ENCODE assay signal across 1 cellular context in the genomic region with DNA sequence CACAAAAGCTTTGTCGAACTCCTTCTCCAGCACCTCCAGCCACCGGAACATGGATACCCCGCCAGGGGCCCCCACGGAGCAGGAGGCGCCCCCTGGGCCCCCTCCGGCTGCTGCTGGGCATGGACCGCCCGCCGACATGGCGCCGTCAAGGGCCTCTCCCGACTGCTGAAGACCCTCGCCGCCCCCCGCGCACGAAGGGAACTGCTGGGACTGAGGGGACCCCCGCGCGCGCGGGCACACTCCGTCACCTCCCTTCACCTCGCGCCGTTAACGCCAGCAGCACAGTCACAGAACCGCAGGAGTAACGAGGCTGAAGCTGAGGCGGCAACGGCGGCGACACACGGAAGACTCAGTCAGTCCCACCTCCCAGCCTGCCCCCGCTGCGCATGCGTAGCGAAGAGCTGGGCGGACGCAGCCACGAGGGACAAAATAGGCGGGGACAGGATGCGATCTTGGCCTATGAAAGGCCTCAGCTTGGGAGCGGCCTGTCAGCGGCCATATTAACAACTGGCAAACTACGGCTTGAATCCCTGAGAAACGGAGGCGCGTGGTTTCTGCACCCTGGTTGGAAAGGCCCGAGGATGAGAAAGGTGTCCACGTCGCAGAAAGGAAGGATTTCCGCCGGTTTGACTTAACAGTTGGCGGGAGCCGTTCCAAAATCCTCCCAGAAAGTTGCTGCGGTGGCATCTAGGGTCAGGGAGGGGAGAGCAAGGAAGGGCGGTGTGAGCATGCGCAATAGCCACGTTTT.
TF ChIP-seq lines count a peak whose summit lies in the region.

Gene GOPC, minus strand, starts transcription at position 361 of the 748 bp plus-strand sequence. Its CDS starts 223 bp downstream, at position 138.

TF ChIP-seq in HEK293, 187 proteins besides CTCF, POLR2A, EP300 and RAD21 (continued from another document and continues in another):
- TF ChIP-seq ZNF18 (tag by site-specific recombination; IDR thresholded peaks at IDR 0.05), result no peak; the same call in 1 of the 2 replicates
- TF ChIP-seq PRDM4 (tag by site-specific recombination; IDR thresholded peaks at IDR 0.05), result no peak
- no peak for TF ChIP-seq ZNF488 (tag by site-specific recombination; IDR thresholded peaks at IDR 0.05)
- no peak for TF ChIP-seq ZNF555 (tag by site-specific recombination; conservative IDR thresholded peaks at IDR 0.05)
- TF ChIP-seq ZNF776 (tag by site-specific recombination; IDR thresholded peaks at IDR 0.05; ENCODE audit: borderline replicate concordance), result no peak
- no peak for TF ChIP-seq ZNF510 (tag by site-specific recombination; IDR thresholded peaks at IDR 0.05; ENCODE audit: insufficient replicate concordance)
- TF ChIP-seq ZNF792 (tag by site-specific recombination; IDR thresholded peaks at IDR 0.05), result no peak
- peak; percentile 67 for TF ChIP-seq ZBTB8A (tag by site-specific recombination; IDR thresholded peaks at IDR 0.05)
- TF ChIP-seq ZNF248 (tag by site-specific recombination; IDR thresholded peaks at IDR 0.05), result no peak
- no peak for TF ChIP-seq ZNF473 (tag by site-specific recombination; IDR thresholded peaks at IDR 0.05)
- TF ChIP-seq ZNF624 (tag by site-specific recombination; IDR thresholded peaks at IDR 0.05), result no peak
- no peak; the same call in 1 of the 2 replicates for TF ChIP-seq ZSCAN30 (tag by site-specific recombination; IDR thresholded peaks at IDR 0.05)
- no peak; the same call in 1 of the 2 replicates for TF ChIP-seq ZNF121 (tag by site-specific recombination; IDR thresholded peaks at IDR 0.05)
- peak; percentile 37; the same call in 1 of the 2 replicates for TF ChIP-seq ZNF24 (tag by site-specific recombination; IDR thresholded peaks at IDR 0.05)
- no peak for TF ChIP-seq ZNF292 (tag by site-specific recombination; IDR thresholded peaks at IDR 0.05; ENCODE audit: borderline replicate concordance, low read depth)
- no peak; the same call in 1 of the 2 replicates for TF ChIP-seq REST (tag by site-specific recombination; IDR thresholded peaks at IDR 0.05)
- TF ChIP-seq SP7 (tag by site-specific recombination; IDR thresholded peaks at IDR 0.05), result peak; percentile 61
- TF ChIP-seq ZNF791 (tag by site-specific recombination; IDR thresholded peaks at IDR 0.05), result no peak
- TF ChIP-seq ZNF223 (tag by site-specific recombination; IDR thresholded peaks at IDR 0.05), result 0 out of 2 replicates have a peak, but pooled peaks have one; percentile 11
- no peak for TF ChIP-seq ZNF146 (tag by site-specific recombination; IDR thresholded peaks at IDR 0.05)
- no peak for TF ChIP-seq ZNF354C (tag by site-specific recombination; IDR thresholded peaks at IDR 0.05; ENCODE audit: borderline replicate concordance, low read depth)
- TF ChIP-seq, protein P1, sequence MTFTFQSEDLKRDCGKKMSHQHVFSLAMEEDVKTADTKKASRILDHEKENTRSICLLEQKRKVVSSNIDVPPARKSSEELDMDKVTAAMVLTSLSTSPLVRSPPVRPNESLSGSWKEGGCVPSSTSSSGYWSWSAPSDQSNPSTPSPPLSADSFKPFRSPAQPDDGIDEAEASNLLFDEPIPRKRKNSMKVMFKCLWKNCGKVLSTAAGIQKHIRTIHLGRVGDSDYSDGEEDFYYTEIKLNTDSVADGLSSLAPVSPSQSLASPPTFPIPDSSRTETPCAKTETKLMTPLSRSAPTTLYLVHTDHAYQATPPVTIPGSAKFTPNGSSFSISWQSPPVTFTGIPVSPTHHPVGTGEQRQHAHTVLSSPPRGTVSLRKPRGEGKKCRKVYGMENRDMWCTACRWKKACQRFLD (tag by site-specific recombination; IDR thresholded peaks at IDR 0.05), result no peak
- TF ChIP-seq ZNF837 (tag by site-specific recombination; IDR thresholded peaks at IDR 0.05), result no peak
- TF ChIP-seq ZNF112 (tag by site-specific recombination; IDR thresholded peaks at IDR 0.05), result no peak
- TF ChIP-seq ZNF830 (tag by site-specific recombination; IDR thresholded peaks at IDR 0.05; ENCODE audit: low read depth), result no peak
- peak; percentile 96 for TF ChIP-seq ZBTB20 (tag by site-specific recombination; IDR thresholded peaks at IDR 0.05)
- TF ChIP-seq ZNF398 (tag by site-specific recombination; IDR thresholded peaks at IDR 0.05), result 0 out of 2 replicates have a peak, but pooled peaks have one; percentile 33
- no peak for TF ChIP-seq ZNF350 (tag by site-specific recombination; IDR thresholded peaks at IDR 0.05)
- no peak for TF ChIP-seq AEBP2 (tag by site-specific recombination; IDR thresholded peaks at IDR 0.05; ENCODE audit: borderline replicate concordance)
- TF ChIP-seq HIC1 (tag by site-specific recombination; IDR thresholded peaks at IDR 0.05), result peak; percentile 82
- peak; percentile 46 for TF ChIP-seq PBX3 (CRISPR knock-in tag; IDR thresholded peaks at IDR 0.05)
- no peak for TF ChIP-seq ZNF596 (tag by site-specific recombination; IDR thresholded peaks at IDR 0.05)
- TF ChIP-seq ZNF549 (tag by site-specific recombination; IDR thresholded peaks at IDR 0.05), result no peak
- no peak for TF ChIP-seq ZNF521 (tag by site-specific recombination; IDR thresholded peaks at IDR 0.05)
- peak; percentile 83 for TF ChIP-seq ZXDB (tag by site-specific recombination; IDR thresholded peaks at IDR 0.05)
- TF ChIP-seq ZNF530 (tag by site-specific recombination; IDR thresholded peaks at IDR 0.05; ENCODE audit: low read depth), result no peak
- no peak for TF ChIP-seq ZNF404 (tag by site-specific recombination; IDR thresholded peaks at IDR 0.05)
- TF ChIP-seq ZNF132 (tag by site-specific recombination; IDR thresholded peaks at IDR 0.05; ENCODE audit: borderline replicate concordance), result no peak
- TF ChIP-seq ZNF561 (tag by site-specific recombination; IDR thresholded peaks at IDR 0.05; ENCODE audit: borderline replicate concordance), result peak; percentile 80
- no peak for TF ChIP-seq GFI1B (tag by site-specific recombination; IDR thresholded peaks at IDR 0.05)
- TF ChIP-seq ELK4 (IDR thresholded peaks at IDR 0.05; ENCODE audit: borderline replicate concordance, low read depth, low read length), result no peak
